8 cellular contexts compared by ENCODE assay signal in the genomic region with DNA sequence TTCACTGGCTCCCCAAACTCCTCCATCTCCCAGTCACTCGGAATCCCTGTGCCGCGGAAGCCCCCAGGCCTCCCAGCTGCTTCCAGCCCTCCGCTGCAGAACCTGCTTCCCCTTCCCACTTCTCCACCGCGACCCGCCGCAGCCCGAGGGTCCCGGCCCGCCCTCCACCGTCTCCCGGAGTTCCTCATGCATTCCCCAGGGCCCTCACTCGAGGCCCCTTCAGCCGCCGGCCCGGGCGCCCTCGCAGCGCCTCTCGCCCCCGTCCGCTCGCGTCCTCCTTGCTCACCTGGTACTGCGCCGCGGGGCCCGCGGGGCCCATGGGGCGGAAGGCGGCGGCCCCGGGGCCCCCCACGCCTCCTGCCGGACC. TPM values are rescaled to one million over a fixed set of nuclear protein-coding genes. Genes with fewer than 3 reads are reported as not detected.
DNase-seq lines count a peak whose midpoint lies in the region; ATAC-seq, FAIRE-seq and TF ChIP-seq lines count a peak whose summit lies in the region.

No MANE protein-coding gene starts in this region.

- H3K27ac ChIP-seq in HUES64 (ENCODE audit: low read depth, low read length) = peak overlapping the region; percentile 33
- peak overlapping the region; percentile 60 for H3K27ac ChIP-seq in astrocyte (ENCODE audit: low read depth, low read length)
- peak overlapping the region; percentile 93 for H3K27ac ChIP-seq in suprapubic skin

- peak; percentile 31 for ATAC-seq in GM19455 (IDR thresholded peaks at IDR 0.05; ENCODE audit: unreplicated experiment)

- no peak for TF ChIP-seq EP300 in suprapubic skin (IDR thresholded peaks at IDR 0.05)

- H3K79me2 ChIP-seq in astrocyte (ENCODE audit: insufficient read depth, low read length) = peaks cover 49% of the 10 kb centered on the region

- H3K4me2 ChIP-seq in astrocyte (ENCODE audit: low read length) = peak overlapping the region; percentile 100

- H3K9ac ChIP-seq in HUES64 (ENCODE audit: low read depth, low read length) = peak overlapping the region; percentile 81
- peak overlapping the region; percentile 92 for H3K9ac ChIP-seq in astrocyte (ENCODE audit: low read length)

- FAIRE-seq in astrocyte (lab: Jason Lieb, UNC) = no peak

- peaks cover 47% of the 10 kb centered on the region for H4K20me1 ChIP-seq in astrocyte (ENCODE audit: insufficient read depth, low read length)

- H3K4me3 Mint-ChIP-seq in astrocyte (ENCODE audit: unreplicated experiment) = peak overlapping the region; percentile 94

- H3K27ac Mint-ChIP-seq in astrocyte (ENCODE audit: unreplicated experiment) = peak overlapping the region; percentile 89

- H3K4me3 ChIP-seq in HUES64 (ENCODE audit: low read length) (peak overlapping the region; percentile 85), astrocyte (ENCODE audit: insufficient read depth, low read depth, low read length) (peak overlapping the region; percentile 88), suprapubic skin (peak overlapping the region; percentile 71)

- peaks cover 7% of the 10 kb centered on the region for H3K4me1 Mint-ChIP-seq in astrocyte (ENCODE audit: low read depth, unreplicated experiment)

- H3K36me3 ChIP-seq in HUES64 (ENCODE audit: insufficient read depth, low read length) (no peaks in the 10 kb centered on the region), astrocyte (ENCODE audit: insufficient read depth, low read length) (no peaks in the 10 kb centered on the region), suprapubic skin (peaks cover 4% of the 10 kb centered on the region)

- H3K9me3 ChIP-seq in HUES64 (ENCODE audit: insufficient read depth, low read depth, low read length) = no peaks in the 10 kb centered on the region
- no peaks in the 10 kb centered on the region for H3K9me3 ChIP-seq in astrocyte (ENCODE audit: insufficient read depth, low read depth, low read length)
- H3K9me3 ChIP-seq in suprapubic skin = no peaks in the 10 kb centered on the region

- TF ChIP-seq CTCF in astrocyte (IDR thresholded peaks at IDR 0.05; ENCODE audit: insufficient read depth, low read depth, low read length) = no peak
- no peak for TF ChIP-seq CTCF in suprapubic skin (IDR thresholded peaks at IDR 0.05)
- TF ChIP-seq CTCF in GM20000 (IDR thresholded peaks at IDR 0.05; ENCODE audit: extremely low read depth, missing control alignments) = no peak

- no peaks in the 10 kb centered on the region for H3K27me3 Mint-ChIP-seq in astrocyte (ENCODE audit: low read depth, unreplicated experiment)

- no peak for TF ChIP-seq POLR2A in suprapubic skin (IDR thresholded peaks at IDR 0.05)

- H3K36me3 Mint-ChIP-seq in astrocyte (ENCODE audit: low read depth, unreplicated experiment) = no peaks in the 10 kb centered on the region

- WGBS in HUES64 = under 1% methylated on average over 36 of the region's 36 CpGs
- WGBS in suprapubic skin = 2% methylated on average over 31 of the region's 36 CpGs

- DNase-seq in CMK (ENCODE audit: low read depth) (peak; percentile 45), astrocyte (ENCODE audit: low read depth) (peak; percentile 9), left kidney (ENCODE audit: low read depth, low spot score) (peak; percentile 80), suprapubic skin (ENCODE audit: low spot score in 2 of 2) (peak in 1 of 2 donors; percentile 80), foreskin melanocyte (no peak), GM20000 (ENCODE audit: low spot score) (no peak)

- peak overlapping the region; percentile 70 for H2AFZ ChIP-seq in astrocyte (ENCODE audit: low read depth, low read length)

- no peaks in the 10 kb centered on the region for H3K9me3 Mint-ChIP-seq in astrocyte (ENCODE audit: unreplicated experiment)

- peaks cover 21% of the 10 kb centered on the region for H3K4me1 ChIP-seq in HUES64 (ENCODE audit: insufficient read depth, low read length)
- H3K4me1 ChIP-seq in astrocyte (ENCODE audit: insufficient read depth, low read length) = peaks cover 14% of the 10 kb centered on the region
- H3K4me1 ChIP-seq in suprapubic skin = peaks cover 52% of the 10 kb centered on the region

- peaks cover 21% of the 10 kb centered on the region; the same call in 1 of the 2 replicates for H3K27me3 ChIP-seq in HUES64 (ENCODE audit: insufficient read depth, low read length)
- no peaks in the 10 kb centered on the region for H3K27me3 ChIP-seq in astrocyte (ENCODE audit: insufficient read depth, low read length)
- H3K27me3 ChIP-seq in suprapubic skin = no peaks in the 10 kb centered on the region

RNA-seq across cellular contexts. Expression of gene SMARCD2, which starts 0.3 kb away (rescaled TPM):
- 48.4 TPM for polyA plus RNA-seq in HUES64 (2013, experiment 1 of 2)
- polyA plus RNA-seq in HUES64 (2013, experiment 2 of 2) = 49.7 TPM
- total RNA-seq in astrocyte (33.9 and 34.5 TPM in 2 replicates), suprapubic skin (100 to 1,000 TPM; 234 to 337 (median 309) TPM)

RNA-seq across cellular contexts. Expression of gene FTSJ3, which starts 14.7 kb away (rescaled TPM):
- 41.7 TPM for polyA plus RNA-seq in HUES64 (2013, experiment 1 of 2)
- 33.7 TPM for polyA plus RNA-seq in HUES64 (2013, experiment 2 of 2)
- total RNA-seq in astrocyte (41.8 and 50.2 TPM in 2 replicates), suprapubic skin (10 to 100 TPM; 46.4 to 54.7 (median 48.4) TPM)

RNA-seq across cellular contexts. Expression of gene PSMC5, which starts 14.9 kb away (rescaled TPM):
- 163 TPM for polyA plus RNA-seq in HUES64 (2013, experiment 1 of 2)
- 146 TPM for polyA plus RNA-seq in HUES64 (2013, experiment 2 of 2)
- 110 and 116 TPM in 2 replicates for total RNA-seq in astrocyte
- total RNA-seq in suprapubic skin = 100 to 1,000 TPM; 105 to 144 (median 118) TPM

RNA-seq across cellular contexts. Expression of gene CSH2, which starts 31.3 kb away (rescaled TPM):
- polyA plus RNA-seq in HUES64 (2013, experiment 1 of 2) = not detected
- polyA plus RNA-seq in HUES64 (2013, experiment 2 of 2) = not detected
- total RNA-seq in astrocyte (4.3 and 5.8 TPM in 2 replicates), suprapubic skin (not detected)

RNA-seq across cellular contexts. Expression of gene GH2, which starts 39.6 kb away (rescaled TPM):
- polyA plus RNA-seq in HUES64 (2013, experiment 1 of 2) = 0.35 TPM
- 0.95 TPM for polyA plus RNA-seq in HUES64 (2013, experiment 2 of 2)
- total RNA-seq in astrocyte (not detected in 2 replicates), suprapubic skin (not detected)

Comparison
In these comparisons a context has a peak if more than half of its experiments do, and no peak if none do; other contexts are left out.
1. DNase-seq: peak in CMK (single experiment), astrocyte (single experiment) and left kidney (single experiment); none in foreskin melanocyte (single experiment) and GM20000 (single experiment).
2. H3K27ac ChIP-seq: peak in every context shown above with its lines; median percentile 93 in suprapubic skin; 60 in astrocyte; 33 in HUES64.
3. Peak in every context shown above with its lines, with median percentiles within 50 percentile points of each other: H3K4me3 ChIP-seq.